21 cellular contexts compared by ENCODE assay signal in the genomic region with DNA sequence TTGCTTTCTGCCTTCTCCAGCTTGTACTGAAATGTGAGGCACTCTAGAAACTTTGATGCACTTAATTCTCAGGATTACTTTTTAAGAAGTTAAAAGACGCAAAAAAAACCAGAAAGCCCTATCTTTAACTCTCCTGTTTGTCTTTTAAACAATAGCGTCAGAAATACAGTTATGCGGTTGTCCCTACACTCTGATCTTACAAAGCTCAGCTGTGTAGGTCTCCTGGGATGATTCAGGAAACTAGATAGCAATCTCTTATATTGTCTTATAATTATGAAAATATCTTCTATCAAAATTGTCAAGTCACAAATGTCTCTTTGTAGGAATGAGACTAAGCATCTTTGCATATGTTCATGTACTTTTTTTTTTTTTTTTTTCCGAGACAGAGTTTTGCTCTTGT. TPM values are rescaled to one million over a fixed set of nuclear protein-coding genes. Genes with fewer than 3 reads are reported as not detected.
DNase-seq lines count a peak whose midpoint lies in the region; ATAC-seq lines count a peak whose summit lies in the region.
"Had no signal": no experiment of that assay in that cellular context is flagged by ENCODE, and none has a peak within 500 bp of the region (broad histone marks: within the 10 kb centered on the region; RNA-seq: fewer than 3 reads in every experiment).

No MANE protein-coding gene starts in this region.

- CTCF ChIA-PET in activated naive CD4-positive, alpha-beta T cell treated with anti-CD3 and anti-CD28 coated beads for 36 hours (lab: Charles Lee): interaction anchor here (0.5 to 1.8 kb wide), 5 partner anchors 11 to 134 kb away, joined by 3 to 4 read pairs (median 3); a partner anchor contains a TSS
- CTCF ChIA-PET in activated naive CD4-positive, alpha-beta T cell treated with anti-CD3 and anti-CD28 coated beads, Interleukin-2, amount 10 ng/mL, durations not matched to agents 7 days and 5 days (lab: Charles Lee): interaction anchor here (0.9 kb wide), 1 partner anchor 52 kb away, joined by 3 read pairs; no protein-coding TSS in a partner anchor
- CTCF ChIA-PET in CD4-positive, alpha-beta memory T cell (lab: Charles Lee; ENCODE audit: partially characterized antibody): interaction anchor here (1.8 to 9.6 kb wide), 4 partner anchors 9 to 60 kb away, joined by 5 to 59 read pairs (median 6); a partner anchor contains a TSS

- H3K27me3 ChIP-seq in BLaER1: no peaks in the 10 kb centered on the region
- no peaks in the 10 kb centered on the region for H3K27me3 ChIP-seq in CD4-positive, alpha-beta memory T cell (ENCODE audit: insufficient read depth, low read length)

- H3K27ac ChIP-seq in BLaER1: no peak overlapping the region
- H3K27ac ChIP-seq in CD4-positive, alpha-beta memory T cell (ENCODE audit: low read depth, low read length): no peak overlapping the region
- H3K27ac ChIP-seq: KMS-11, PC-9, RWPE1 had no signal

- peaks cover 19% of the 10 kb centered on the region for H3K4me1 ChIP-seq in BLaER1
- peaks cover 15% of the 10 kb centered on the region for H3K4me1 ChIP-seq in CD4-positive, alpha-beta memory T cell (ENCODE audit: insufficient read depth, low read length)

- H3K27me3 Mint-ChIP-seq in activated naive CD4-positive, alpha-beta T cell treated with anti-CD3 and anti-CD28 coated beads for 36 hours (ENCODE audit: low read depth): no peaks in the 10 kb centered on the region
- H3K27me3 Mint-ChIP-seq in activated naive CD4-positive, alpha-beta T cell treated with anti-CD3 and anti-CD28 coated beads, Interleukin-2, amount 10 ng/mL, durations not matched to agents 7 days and 5 days: no peaks in the 10 kb centered on the region
- no peaks in the 10 kb centered on the region for H3K27me3 Mint-ChIP-seq in CD4-positive, alpha-beta memory T cell

- no peaks in the 10 kb centered on the region for H4K20me1 ChIP-seq in BLaER1

- H3K9me3 ChIP-seq in BLaER1: no peaks in the 10 kb centered on the region
- H3K9me3 ChIP-seq in CD4-positive, alpha-beta memory T cell (ENCODE audit: control insufficient read depth in 1 of 2, low read length in 2 of 2): no peaks in the 10 kb centered on the region

- no peaks in the 10 kb centered on the region for H3K36me3 ChIP-seq in BLaER1
- H3K36me3 ChIP-seq in CD4-positive, alpha-beta memory T cell (ENCODE audit: insufficient read depth, low read length): no peaks in the 10 kb centered on the region

- 0 out of 2 replicates have a peak overlapping the region, but pooled peaks have one; percentile 5 for H3K9ac ChIP-seq in BLaER1
- H3K9ac ChIP-seq: KMS-11 had no signal

- peak overlapping the region; percentile 15 for H3K4me3 Mint-ChIP-seq in activated naive CD4-positive, alpha-beta T cell treated with anti-CD3 and anti-CD28 coated beads for 36 hours
- H3K4me3 Mint-ChIP-seq in activated naive CD4-positive, alpha-beta T cell treated with anti-CD3 and anti-CD28 coated beads, Interleukin-2, amount 10 ng/mL, durations not matched to agents 7 days and 5 days: no peak overlapping the region
- no peak overlapping the region for H3K4me3 Mint-ChIP-seq in CD4-positive, alpha-beta memory T cell

- no peak for DNase-seq in activated naive CD4-positive, alpha-beta T cell treated with anti-CD3 and anti-CD28 coated beads for 36 hours
- no peak for DNase-seq in activated naive CD4-positive, alpha-beta T cell treated with anti-CD3 and anti-CD28 coated beads, Interleukin-2, amount 10 ng/mL, durations not matched to agents 7 days and 5 days
- peak in 1 of 5 donors; percentile 25 for DNase-seq in CD4-positive, alpha-beta memory T cell
- peak; percentile 9 for DNase-seq in central memory CD4-positive, alpha-beta T cell
- no peak for DNase-seq in HK-2 (ENCODE audit: unreplicated experiment)
- DNase-seq: ACHN, Calu3, DMS53, EL, MV-4-11, NCI-H1417, NCI-H187, NCI-H2107, NCI-H2227 treated with DMSO at 0.1 percent for 48 hours, NCI-H524, PC-9 had no signal

- H3K4me2 ChIP-seq in BLaER1: peak overlapping the region; percentile 69
- H3K4me2 ChIP-seq: KMS-11, PC-9 had no signal

- ATAC-seq in GM21717 (IDR thresholded peaks at IDR 0.05; ENCODE audit: unreplicated experiment): no peak
- ATAC-seq in esophagus mucosa: no peak

- POLR2A ChIA-PET in CD4-positive, alpha-beta memory T cell (lab: Charles Lee; ENCODE audit: partially characterized antibody): interaction anchor here (1.9 to 14.3 kb wide), 2 partner anchors 12 to 30 kb away, joined by 13 to 459 read pairs; a partner anchor contains a TSS

- no peak overlapping the region for H3K4me3 ChIP-seq in BLaER1
- H3K4me3 ChIP-seq in CD4-positive, alpha-beta memory T cell (ENCODE audit: low read length in 2 of 2): no peak overlapping the region
- H3K4me3 ChIP-seq: PC-9 had no signal

- no peaks in the 10 kb centered on the region for H3K36me3 Mint-ChIP-seq in activated naive CD4-positive, alpha-beta T cell treated with anti-CD3 and anti-CD28 coated beads for 36 hours (ENCODE audit: low read depth)
- H3K36me3 Mint-ChIP-seq in activated naive CD4-positive, alpha-beta T cell treated with anti-CD3 and anti-CD28 coated beads, Interleukin-2, amount 10 ng/mL, durations not matched to agents 7 days and 5 days: peaks cover 28% of the 10 kb centered on the region
- peaks cover 0 to 10% of the 10 kb centered on the region in 2 donors for H3K36me3 Mint-ChIP-seq in CD4-positive, alpha-beta memory T cell

- no peak overlapping the region for H3K27ac Mint-ChIP-seq in activated naive CD4-positive, alpha-beta T cell treated with anti-CD3 and anti-CD28 coated beads for 36 hours
- H3K27ac Mint-ChIP-seq in activated naive CD4-positive, alpha-beta T cell treated with anti-CD3 and anti-CD28 coated beads, Interleukin-2, amount 10 ng/mL, durations not matched to agents 7 days and 5 days: no peak overlapping the region
- H3K27ac Mint-ChIP-seq in CD4-positive, alpha-beta memory T cell: peak overlapping the region; percentile 30 to 73 (median 41)

- intact Hi-C loops in activated naive CD4-positive, alpha-beta T cell treated with anti-CD3 and anti-CD28 coated beads for 36 hours (cut with micrococcal nuclease): no loop called here
- intact Hi-C loops in CD4-positive, alpha-beta memory T cell (cut with micrococcal nuclease): no loop called here

- H3K4me1 Mint-ChIP-seq in activated naive CD4-positive, alpha-beta T cell treated with anti-CD3 and anti-CD28 coated beads for 36 hours (ENCODE audit: low read depth): peaks cover 32% of the 10 kb centered on the region
- peaks cover 24% of the 10 kb centered on the region for H3K4me1 Mint-ChIP-seq in activated naive CD4-positive, alpha-beta T cell treated with anti-CD3 and anti-CD28 coated beads, Interleukin-2, amount 10 ng/mL, durations not matched to agents 7 days and 5 days
- peaks cover 9 to 32% (median 16%) of the 10 kb centered on the region in 4 donors for H3K4me1 Mint-ChIP-seq in CD4-positive, alpha-beta memory T cell

- no peaks in the 10 kb centered on the region for H3K9me3 Mint-ChIP-seq in activated naive CD4-positive, alpha-beta T cell treated with anti-CD3 and anti-CD28 coated beads for 36 hours
- no peaks in the 10 kb centered on the region for H3K9me3 Mint-ChIP-seq in activated naive CD4-positive, alpha-beta T cell treated with anti-CD3 and anti-CD28 coated beads, Interleukin-2, amount 10 ng/mL, durations not matched to agents 7 days and 5 days
- no peaks in the 10 kb centered on the region for H3K9me3 Mint-ChIP-seq in CD4-positive, alpha-beta memory T cell

RNA-seq across cellular contexts. Expression of a gene that starts 26.9 kb away (rescaled TPM):
- 10 to 100 TPM; 70.8 to 71.9 TPM for total RNA-seq in activated naive CD4-positive, alpha-beta T cell treated with anti-CD3 and anti-CD28 coated beads for 36 hours
- 100 to 1,000 TPM; 171 to 178 TPM for total RNA-seq in CD4-positive, alpha-beta memory T cell
- polyA plus RNA-seq in CD4-positive, alpha-beta memory T cell: 100 to 1,000 TPM; 112 to 123 TPM
- total RNA-seq in esophagus mucosa: 21.5 TPM

Comparison
In these comparisons a context has a peak if more than half of its experiments do, and no peak if none do; other contexts are left out.
1. H3K27ac Mint-ChIP-seq: peak in CD4-positive, alpha-beta memory T cell (7 of 7); none in activated naive CD4-positive, alpha-beta T cell treated with anti-CD3 and anti-CD28 coated beads for 36 hours (single experiment) and activated naive CD4-positive, alpha-beta T cell treated with anti-CD3 and anti-CD28 coated beads, Interleukin-2, amount 10 ng/mL, durations not matched to agents 7 days and 5 days (single experiment).